Comparison of ENCODE assay signal across 14 cellular contexts in genomic region chr12:113096675-113097461, GRCh38. TPM values are rescaled to one million over a fixed set of nuclear protein-coding genes. Genes with fewer than 3 reads are reported as not detected.
"Had no signal": no experiment of that assay in that cellular context is flagged by ENCODE, and none has a peak within 500 bp of the region (broad histone marks: within the 10 kb centered on the region; RNA-seq: fewer than 3 reads in every experiment).

No MANE protein-coding gene starts in this region.

- H3K4me1 ChIP-seq: prostate gland had no signal

- H3K4me3 ChIP-seq: prostate gland, upper lobe of left lung had no signal

- H3K36me3 ChIP-seq: prostate gland, upper lobe of left lung had no signal

- ATAC-seq: activated naive CD4-positive, alpha-beta T cell treated with anti-CD3 and anti-CD28 coated beads, Interleukin-2, amount 50 U/mL, for 72 hours; activated T-cell treated with anti-CD3 and anti-CD28 coated beads, Interleukin-2, amount 50 U/mL, for 4 hours; esophagus mucosa; left colon; natural killer cell had no signal

- H3K9me3 ChIP-seq: prostate gland, upper lobe of left lung had no signal

- H3K27ac ChIP-seq: prostate gland, upper lobe of left lung had no signal

- H3K27ac Mint-ChIP-seq: activated CD4-positive, alpha-beta memory T cell treated with anti-CD3 and anti-CD28 coated beads for 36 hours; immature natural killer cell; natural killer cell had no signal

- DNase-seq: activated CD4-positive, alpha-beta memory T cell treated with anti-CD3 and anti-CD28 coated beads for 36 hours; activated effector memory CD4-positive, alpha-beta T cell treated with anti-CD3 and anti-CD28 coated beads, Interleukin-2, amount 50 U/mL, for 16 hours; activated T-cell treated with anti-CD3 and anti-CD28 coated beads, Interleukin-2, amount 50 U/mL, for 4 hours; immature natural killer cell; left colon; natural killer cell; stimulated activated naive CD4-positive, alpha-beta T cell had no signal

- H3K27me3 Mint-ChIP-seq: activated CD4-positive, alpha-beta memory T cell treated with anti-CD3 and anti-CD28 coated beads for 36 hours had no signal

- H3K4me3 Mint-ChIP-seq: activated CD4-positive, alpha-beta memory T cell treated with anti-CD3 and anti-CD28 coated beads for 36 hours; activated T-cell treated with anti-CD3 and anti-CD28 coated beads, Interleukin-2, amount 50 U/mL, for 4 hours; immature natural killer cell; natural killer cell had no signal

- H3K9me3 Mint-ChIP-seq: activated CD4-positive, alpha-beta memory T cell treated with anti-CD3 and anti-CD28 coated beads for 36 hours; activated naive CD4-positive, alpha-beta T cell treated with anti-CD3 and anti-CD28 coated beads, Interleukin-2, amount 50 U/mL, for 72 hours; activated T-cell treated with anti-CD3 and anti-CD28 coated beads, Interleukin-2, amount 50 U/mL, for 4 hours; immature natural killer cell; natural killer cell had no signal

- H3K36me3 Mint-ChIP-seq: activated CD4-positive, alpha-beta memory T cell treated with anti-CD3 and anti-CD28 coated beads for 36 hours; activated naive CD4-positive, alpha-beta T cell treated with anti-CD3 and anti-CD28 coated beads, Interleukin-2, amount 50 U/mL, for 72 hours; immature natural killer cell; natural killer cell had no signal

RNA-seq across cellular contexts. Expression of gene RASAL1, which starts 38.7 kb away (rescaled TPM):
- total RNA-seq: dermis microvascular lymphatic vessel endothelial cell, lung microvascular endothelial cell, natural killer cell had no signal
- polyA plus RNA-seq: immature natural killer cell had no signal

RNA-seq across cellular contexts. Expression of gene CFAP73, which starts 52.7 kb away (rescaled TPM):
- total RNA-seq: dermis microvascular lymphatic vessel endothelial cell, lung microvascular endothelial cell, mononuclear cell, natural killer cell had no signal
- polyA plus RNA-seq: immature natural killer cell had no signal
